Comparison of ENCODE assay signal across 16 cellular contexts in genomic region chr6:117195728-117196127, GRCh38.
"Had no signal": no experiment of that assay in that cellular context is flagged by ENCODE, and none has a peak within 500 bp of the region (broad histone marks: within the 10 kb centered on the region; RNA-seq: fewer than 3 reads in every experiment).

No MANE protein-coding gene starts in this region.

- ATAC-seq: activated CD8-positive, alpha-beta memory T cell treated with anti-CD3 and anti-CD28 coated beads, Interleukin-2, amount 10 ng/mL, durations not matched to agents 7 days and 5 days; esophagus mucosa; left ventricle myocardium superior had no signal

- DNase-seq: activated CD4-positive, alpha-beta T cell treated with anti-CD3 and anti-CD28 coated beads for 1 hour; activated CD4-positive, alpha-beta T cell treated with anti-CD3 and anti-CD28 coated beads, Interleukin-2, amount 50 U/mL, for 48 hours; activated CD8-positive, alpha-beta memory T cell treated with anti-CD3 and anti-CD28 coated beads, Interleukin-2, amount 10 ng/mL, durations not matched to agents 7 days and 5 days; activated naive CD4-positive, alpha-beta T cell treated with anti-CD3 and anti-CD28 coated beads, Interleukin-2, amount 10 ng/mL, durations not matched to agents 7 days and 5 days; activated T-cell treated with anti-CD3 and anti-CD28 coated beads, Interleukin-2, amount 50 U/mL, for 1 hour; kidney; left ventricle myocardium superior; small intestine; stimulated activated CD4-positive, alpha-beta T cell treated with anti-CD3 and anti-CD28 coated beads, Interleukin-4, amount 100 ng/mL, for 24 hours; stimulated activated naive CD4-positive, alpha-beta T cell; T-helper 1 cell had no signal

- H3K79me2 ChIP-seq: hepatocyte had no signal

- H3K27ac Mint-ChIP-seq: activated CD8-positive, alpha-beta memory T cell treated with anti-CD3 and anti-CD28 coated beads, Interleukin-2, amount 10 ng/mL, durations not matched to agents 7 days and 5 days; activated naive CD4-positive, alpha-beta T cell treated with anti-CD3 and anti-CD28 coated beads, Interleukin-2, amount 10 ng/mL, durations not matched to agents 7 days and 5 days had no signal

- H3K27ac ChIP-seq: hepatocyte, tibial nerve, vagina, VCaP had no signal

- H3K4me3 Mint-ChIP-seq: activated CD8-positive, alpha-beta memory T cell treated with anti-CD3 and anti-CD28 coated beads, Interleukin-2, amount 10 ng/mL, durations not matched to agents 7 days and 5 days; activated naive CD4-positive, alpha-beta T cell treated with anti-CD3 and anti-CD28 coated beads, Interleukin-2, amount 10 ng/mL, durations not matched to agents 7 days and 5 days had no signal

- H3K9me3 Mint-ChIP-seq: activated naive CD4-positive, alpha-beta T cell treated with anti-CD3 and anti-CD28 coated beads, Interleukin-2, amount 10 ng/mL, durations not matched to agents 7 days and 5 days had no signal

- H3K36me3 Mint-ChIP-seq: activated CD8-positive, alpha-beta memory T cell treated with anti-CD3 and anti-CD28 coated beads, Interleukin-2, amount 10 ng/mL, durations not matched to agents 7 days and 5 days; activated naive CD4-positive, alpha-beta T cell treated with anti-CD3 and anti-CD28 coated beads, Interleukin-2, amount 10 ng/mL, durations not matched to agents 7 days and 5 days had no signal

- H3K36me3 ChIP-seq: tibial nerve, vagina had no signal

- H3K27me3 ChIP-seq: hepatocyte, tibial nerve, vagina had no signal

- H3K4me1 ChIP-seq: tibial nerve, vagina had no signal

- H3K4me1 Mint-ChIP-seq: activated CD8-positive, alpha-beta memory T cell treated with anti-CD3 and anti-CD28 coated beads, Interleukin-2, amount 10 ng/mL, durations not matched to agents 7 days and 5 days; activated naive CD4-positive, alpha-beta T cell treated with anti-CD3 and anti-CD28 coated beads, Interleukin-2, amount 10 ng/mL, durations not matched to agents 7 days and 5 days had no signal

- H3K4me3 ChIP-seq: hepatocyte, tibial nerve, vagina had no signal

- H3K9me3 ChIP-seq: vagina had no signal

- H2AFZ ChIP-seq: hepatocyte had no signal

- H3K4me2 ChIP-seq: hepatocyte had no signal

- H3K27me3 Mint-ChIP-seq: activated CD8-positive, alpha-beta memory T cell treated with anti-CD3 and anti-CD28 coated beads, Interleukin-2, amount 10 ng/mL, durations not matched to agents 7 days and 5 days; activated naive CD4-positive, alpha-beta T cell treated with anti-CD3 and anti-CD28 coated beads, Interleukin-2, amount 10 ng/mL, durations not matched to agents 7 days and 5 days had no signal
